Comparison of ENCODE assay signal across 12 cellular contexts in genomic region chr1:184866582-184866981, GRCh38.
A peak's percentile ranks its signal among the peaks of the same experiment; 100 is the strongest.
DNase-seq lines count a peak whose midpoint lies in the region; ATAC-seq, FAIRE-seq and TF ChIP-seq lines count a peak whose summit lies in the region.
"Had no signal": no experiment of that assay in that cellular context is flagged by ENCODE, and none has a peak within 500 bp of the region (broad histone marks: within the 10 kb centered on the region; RNA-seq: fewer than 3 reads in every experiment).

No MANE protein-coding gene starts in this region.

- peaks cover 20% of the 10 kb centered on the region for H3F3A ChIP-seq in SK-N-SH (replicated peaks; ENCODE audit: insufficient read depth)

- H3K36me3 ChIP-seq in SK-N-SH (replicated peaks in 1 of 2; ENCODE audit: control insufficient read depth in 1 of 2, insufficient read depth in 2 of 2, low read length in 1 of 2), result no peaks in the 10 kb centered on the region

- no peaks in the 10 kb centered on the region for H3K9me3 Mint-ChIP-seq in stimulated activated memory B cell treated with anti-CD40 and anti-IgM and Interleukin-4, amounts not matched to agents 10 μg/mL and 1 μg/mL and 100 μg/mL, for 72 hours

- ATAC-seq in SK-N-SH treated with all-trans-retinoic acid at 6 μM for 48 hours (no peak), HG02870 (IDR thresholded peaks at IDR 0.05; ENCODE audit: unreplicated experiment) (peak; percentile 38), HG03097 (IDR thresholded peaks at IDR 0.05; ENCODE audit: low FRiP score, unreplicated experiment) (no peak)
- peak; percentile 22 for ATAC-seq in stimulated activated memory B cell treated with anti-CD40 and anti-IgM and Interleukin-4, amounts not matched to agents 10 μg/mL and 1 μg/mL and 100 μg/mL, for 72 hours
- ATAC-seq: left colon had no signal

- H3K27me3 ChIP-seq in SK-N-SH (ENCODE audit: insufficient read depth), result no peaks in the 10 kb centered on the region

- peak overlapping the region; percentile 47 for H3K4me2 ChIP-seq in SK-N-SH

- no peak for TF ChIP-seq RAD21 in SK-N-SH (IDR thresholded peaks at IDR 0.05; ENCODE audit: low read length)

- no peaks in the 10 kb centered on the region for H3K9me2 ChIP-seq in SK-N-SH

- H2AFZ ChIP-seq in SK-N-SH (ENCODE audit: low read depth), result no peak overlapping the region

- H3K4me1 ChIP-seq in SK-N-SH (ENCODE audit: control insufficient read depth in 1 of 2, insufficient read depth in 2 of 2, low read depth in 1 of 2, low read length in 1 of 2), result peaks cover 7% of the 10 kb centered on the region in 2 experiments; a peak in 2 of 4 replicates

- no peaks in the 10 kb centered on the region for H4K20me1 ChIP-seq in SK-N-SH (ENCODE audit: insufficient read depth)

- no peak overlapping the region for H3K9ac ChIP-seq in SK-N-SH

- no peak overlapping the region for H3K4me3 ChIP-seq in SK-N-SH (ENCODE audit: low read depth in 2 of 2, low read length in 1 of 2)

- peak overlapping the region; percentile 70 for H3K27ac Mint-ChIP-seq in stimulated activated memory B cell treated with anti-CD40 and anti-IgM and Interleukin-4, amounts not matched to agents 10 μg/mL and 1 μg/mL and 100 μg/mL, for 72 hours

- H3K27me3 Mint-ChIP-seq in stimulated activated memory B cell treated with anti-CD40 and anti-IgM and Interleukin-4, amounts not matched to agents 10 μg/mL and 1 μg/mL and 100 μg/mL, for 72 hours, result no peaks in the 10 kb centered on the region

- TF ChIP-seq EP300 in SK-N-SH (IDR thresholded peaks at IDR 0.05; ENCODE audit: borderline replicate concordance in 1 of 2, low read depth in 1 of 2, low read length in 1 of 2), result no peak

- H3K27ac ChIP-seq in SK-N-SH (ENCODE audit: low read depth in 2 of 2, low read length in 1 of 2), result peak overlapping the region; percentile 86 to 88
- H3K27ac ChIP-seq: 22Rv1 had no signal

- H3K9me3 ChIP-seq in SK-N-SH, result no peaks in the 10 kb centered on the region

- peak overlapping the region; percentile 28 for H3K4me3 Mint-ChIP-seq in stimulated activated memory B cell treated with anti-CD40 and anti-IgM and Interleukin-4, amounts not matched to agents 10 μg/mL and 1 μg/mL and 100 μg/mL, for 72 hours

- CTCF ChIA-PET in SK-N-SH (lab: Yijun Ruan, JAX), result no interaction called here

- peaks cover 34% of the 10 kb centered on the region for H3K4me1 Mint-ChIP-seq in stimulated activated memory B cell treated with anti-CD40 and anti-IgM and Interleukin-4, amounts not matched to agents 10 μg/mL and 1 μg/mL and 100 μg/mL, for 72 hours

- POLR2A ChIA-PET in SK-N-SH (lab: Yijun Ruan, JAX), result no interaction called here

- no peaks in the 10 kb centered on the region for H3K79me2 ChIP-seq in SK-N-SH (ENCODE audit: insufficient read depth)

- H3K36me3 Mint-ChIP-seq in stimulated activated memory B cell treated with anti-CD40 and anti-IgM and Interleukin-4, amounts not matched to agents 10 μg/mL and 1 μg/mL and 100 μg/mL, for 72 hours, result no peaks in the 10 kb centered on the region

- peak; percentile 19 for FAIRE-seq in TTC549 (lab: Jason Lieb, UNC)
- FAIRE-seq: endometrium had no signal

- TF ChIP-seq CTCF in SK-N-SH (IDR thresholded peaks at IDR 0.05), result no peak

- DNase-seq in SK-N-SH, result no peak
- DNase-seq in effector CD8-positive, alpha-beta T cell (lab: John Stamatoyannopoulos, UW), result no peak
- no peak for DNase-seq in activated effector memory CD4-positive, alpha-beta T cell treated with Interleukin-2 at 50 U/mL for 16 hours
- DNase-seq: left colon, NCI-H69 had no signal

TF ChIP-seq in SK-N-SH, 30 proteins besides CTCF, POLR2A, EP300 and RAD21:
- TF ChIP-seq CHD2 (IDR thresholded peaks at IDR 0.05; ENCODE audit: low read length, partially characterized antibody), result no peak
TF ChIP-seq in SK-N-SH: peak in this region for 0.

TF ChIP-seq in SK-N-SH treated with all-trans-retinoic acid at 6 μM for 48 hours, 23 proteins besides CTCF, POLR2A, EP300 and RAD21:
- TF ChIP-seq PPARA (CRISPR knock-in tag; IDR thresholded peaks at IDR 0.05; ENCODE audit: borderline replicate concordance) (no peak), TOX (CRISPR knock-in tag; IDR thresholded peaks at IDR 0.05; ENCODE audit: borderline replicate concordance) (no peak), ESRRG (CRISPR knock-in tag; IDR thresholded peaks at IDR 0.05) (no peak), ZFP3 (CRISPR knock-in tag; IDR thresholded peaks at IDR 0.05) (no peak), ZC3H10 (CRISPR knock-in tag; IDR thresholded peaks at IDR 0.05) (no peak), CREB5 (CRISPR knock-in tag; IDR thresholded peaks at IDR 0.05; ENCODE audit: low read depth) (no peak), ZFP30 (CRISPR knock-in tag; IDR thresholded peaks at IDR 0.05) (no peak)
- TF ChIP-seq, protein P1, sequence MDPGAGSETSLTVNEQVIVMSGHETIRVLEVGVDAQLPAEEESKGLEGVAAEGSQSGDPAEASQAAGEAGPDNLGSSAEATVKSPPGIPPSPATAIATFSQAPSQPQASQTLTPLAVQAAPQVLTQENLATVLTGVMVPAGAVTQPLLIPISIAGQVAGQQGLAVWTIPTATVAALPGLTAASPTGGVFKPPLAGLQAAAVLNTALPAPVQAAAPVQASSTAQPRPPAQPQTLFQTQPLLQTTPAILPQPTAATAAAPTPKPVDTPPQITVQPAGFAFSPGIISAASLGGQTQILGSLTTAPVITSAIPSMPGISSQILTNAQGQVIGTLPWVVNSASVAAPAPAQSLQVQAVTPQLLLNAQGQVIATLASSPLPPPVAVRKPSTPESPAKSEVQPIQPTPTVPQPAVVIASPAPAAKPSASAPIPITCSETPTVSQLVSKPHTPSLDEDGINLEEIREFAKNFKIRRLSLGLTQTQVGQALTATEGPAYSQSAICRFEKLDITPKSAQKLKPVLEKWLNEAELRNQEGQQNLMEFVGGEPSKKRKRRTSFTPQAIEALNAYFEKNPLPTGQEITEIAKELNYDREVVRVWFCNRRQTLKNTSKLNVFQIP (CRISPR knock-in tag; IDR thresholded peaks at IDR 0.05; ENCODE audit: borderline replicate concordance, low read depth), result no peak

Comparison
In these comparisons a context has a peak if more than half of its experiments do, and no peak if none do; other contexts are left out.
1. ATAC-seq: peak in HG02870 (single experiment) and stimulated activated memory B cell treated with anti-CD40 and anti-IgM and Interleukin-4, amounts not matched to agents 10 μg/mL and 1 μg/mL and 100 μg/mL, for 72 hours (single experiment); none in SK-N-SH treated with all-trans-retinoic acid at 6 μM for 48 hours (single experiment) and HG03097 (single experiment).